Comparison of ENCODE assay signal across 21 cellular contexts in genomic region chr16:57725077-57725953, GRCh38. TPM values are rescaled to one million over a fixed set of nuclear protein-coding genes. Genes with fewer than 3 reads are reported as not detected.
A peak's percentile ranks its signal among the peaks of the same experiment; 100 is the strongest.
DNase-seq lines count a peak whose midpoint lies in the region; TF ChIP-seq lines count a peak whose summit lies in the region.
"Had no signal": no experiment of that assay in that cellular context is flagged by ENCODE, and none has a peak within 500 bp of the region (broad histone marks: within the 10 kb centered on the region; RNA-seq: fewer than 3 reads in every experiment).

No MANE protein-coding gene starts in this region.

- no peak for TF ChIP-seq EP300 in ovary (IDR thresholded peaks at IDR 0.05)

- WGBS in ovary, 3 donors: 48 to 63% (median 52%) methylated on average over 10 of the region's 10 CpGs

- DNase-seq in NCI-H524 (lab: John Stamatoyannopoulos, UW): peak; percentile 34 to 51
- no peak for DNase-seq in NCI-H524 treated with DMSO at 0.1 percent for 48 hours (lab: John Stamatoyannopoulos, UW)
- peak; percentile 31 for DNase-seq in COR-L47 (lab: John Stamatoyannopoulos, UW)
- peak; percentile 21 for DNase-seq in NAMALWA (ENCODE audit: low spot score)
- peak; percentile 30 for DNase-seq in hepatic stellate cell (ENCODE audit: low spot score)
- DNase-seq in NCI-H1092 (lab: John Stamatoyannopoulos, UW): no peak
- no peak for DNase-seq in ovary
- no peak for DNase-seq in iPS-NIHi7 (ENCODE audit: extremely low spot score)
- DNase-seq: activated T-cell treated with anti-CD3 and anti-CD28 coated beads for 4 hours; KG1; NCI-H446 treated with DMSO at 0.1 percent for 48 hours; right lobe of liver; Right ventricle myocardium superior; stimulated activated naive CD4-positive, alpha-beta T cell treated with Interleukin-2 at 50 U/mL for 16 hours; T-cell; tibial artery had no signal

- no peak overlapping the region for H3K4me3 ChIP-seq in ovary
- H3K4me3 ChIP-seq: hepatocyte, lung, right lobe of liver, tibial artery had no signal

- H3K9me3 ChIP-seq in ovary: no peaks in the 10 kb centered on the region
- H3K9me3 ChIP-seq: right lobe of liver, tibial artery had no signal

- no peak overlapping the region for H3K27ac ChIP-seq in ovary
- H3K27ac ChIP-seq: hepatocyte, parathyroid adenoma, right lobe of liver, tibial artery had no signal

- H3K27me3 ChIP-seq in ovary: no peaks in the 10 kb centered on the region
- H3K27me3 ChIP-seq: hepatocyte, right lobe of liver had no signal

- TF ChIP-seq POLR2A in ovary (IDR thresholded peaks at IDR 0.05): no peak

- no peaks in the 10 kb centered on the region for H3K4me1 ChIP-seq in ovary (ENCODE audit: insufficient read depth)
- H3K4me1 ChIP-seq: parathyroid adenoma, right lobe of liver, tibial artery had no signal

- intact Hi-C loops in ovary (cut with DNase I): no loop called here

- no peaks in the 10 kb centered on the region for H3K36me3 ChIP-seq in ovary
- H3K36me3 ChIP-seq: right lobe of liver, tibial artery had no signal

- no peak for TF ChIP-seq CTCF in ovary (IDR thresholded peaks at IDR 0.05)

RNA-seq across cellular contexts. Expression of gene KATNB1, which starts 10.3 kb away (rescaled TPM):
- total RNA-seq in ovary: 10 to 100 TPM in 5 of 7 donors, 1 to 10 TPM in 2; 7.7 to 20.2 (median 14.9) TPM
- 10 to 100 TPM in 1 of 2 donors, 1 to 10 TPM in 1; 3.4 to 11.0 TPM for polyA plus RNA-seq in ovary

RNA-seq across cellular contexts. Expression of gene DRC7, which starts 30.7 kb away (rescaled TPM):
- total RNA-seq in ovary: 10 to 100 TPM in 1 of 7 donors, 1 to 10 TPM in 1, under 1 TPM in 3, not detected in 2; 0.36 to 12.5 (median 0.84) TPM
- under 1 TPM in 1 of 2 donors, not detected in 1; 0.07 TPM for polyA plus RNA-seq in ovary
- total RNA-seq: myocyte, Right ventricle myocardium superior, T-cell had no signal
- polyA plus RNA-seq: keratinocyte had no signal

RNA-seq across cellular contexts. Expression of gene ADGRG3, which starts 57.2 kb away (rescaled TPM):
- total RNA-seq in ovary: 1 to 10 TPM in 3 of 7 donors, under 1 TPM in 4; 0.40 to 1.7 (median 0.92) TPM
- polyA plus RNA-seq in ovary: 1 to 10 TPM in 1 of 2 donors, under 1 TPM in 1; 0.88 to 1.2 TPM
- total RNA-seq: hepatocyte, myocyte had no signal
- polyA plus RNA-seq: hepatocyte, keratinocyte had no signal

Comparison
In these comparisons a context has a peak if more than half of its experiments do, and no peak if none do; other contexts are left out.
1. DNase-seq: peak in NCI-H524 (2 of 2), COR-L47 (single experiment), NAMALWA (single experiment) and hepatic stellate cell (single experiment); none in NCI-H524 treated with DMSO at 0.1 percent for 48 hours (single experiment), NCI-H1092 (single experiment), ovary (0 of 5) and iPS-NIHi7 (single experiment).